In the genomic region with DNA sequence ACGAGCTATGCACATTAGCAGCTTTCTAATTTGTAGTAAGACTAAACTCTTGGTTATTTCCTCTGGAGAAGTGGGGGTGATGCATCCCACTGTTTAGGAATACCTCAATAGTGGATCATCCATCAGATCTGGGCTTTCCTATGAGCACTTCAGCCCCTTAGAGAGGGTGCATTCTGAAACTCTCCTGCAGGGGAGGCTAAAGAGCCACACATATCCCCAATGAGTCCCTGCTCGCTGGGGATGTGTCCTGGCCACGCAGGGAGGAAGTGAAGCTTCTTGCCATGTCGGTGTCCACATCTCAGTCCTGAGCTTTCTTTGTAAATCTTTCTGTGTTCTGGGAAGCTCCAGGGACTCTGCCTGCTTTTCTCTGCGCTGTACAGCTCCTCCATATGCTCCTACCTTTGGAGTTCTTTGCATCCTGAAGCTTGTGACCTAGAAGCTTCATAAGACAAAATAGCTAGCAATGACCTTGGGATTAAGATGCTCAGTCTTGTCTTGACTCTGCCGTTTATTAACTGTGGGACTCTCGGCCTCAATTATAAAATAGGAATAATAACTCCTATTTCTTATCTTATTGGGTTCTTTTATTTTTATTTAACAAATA, we compare ENCODE assay signal across 8 cellular contexts. TPM values are rescaled to one million over a fixed set of nuclear protein-coding genes. Genes with fewer than 3 reads are reported as not detected.
DNase-seq lines count a peak whose midpoint lies in the region; ATAC-seq and TF ChIP-seq lines count a peak whose summit lies in the region.

No MANE protein-coding gene starts in this region.

- CTCF ChIA-PET in activated CD8-positive, alpha-beta T cell treated with anti-CD3 and anti-CD28 coated beads for 36 hours (lab: Charles Lee), result interaction anchor here (0.6 to 11.9 kb wide), 77 partner anchors 9 to 1597 kb away, joined by 3 to 372 read pairs (median 5); a partner anchor contains a TSS

- H3K4me3 Mint-ChIP-seq in activated CD8-positive, alpha-beta T cell treated with anti-CD3 and anti-CD28 coated beads for 36 hours, result no peak overlapping the region
- no peak overlapping the region for H3K4me3 Mint-ChIP-seq in stimulated activated naive CD8-positive, alpha-beta T cell treated with anti-CD3 and anti-CD28 coated beads, Interleukin-15, amount 100 ng/mL, for 72 hours

- no peaks in the 10 kb centered on the region for H3K36me3 ChIP-seq in BE2C

- peaks cover 30% of the 10 kb centered on the region for H3K27me3 Mint-ChIP-seq in activated CD8-positive, alpha-beta T cell treated with anti-CD3 and anti-CD28 coated beads for 36 hours
- H3K27me3 Mint-ChIP-seq in stimulated activated naive CD8-positive, alpha-beta T cell treated with anti-CD3 and anti-CD28 coated beads, Interleukin-15, amount 100 ng/mL, for 72 hours, result peaks cover 25% of the 10 kb centered on the region

- H3K4me3 ChIP-seq in BE2C (ENCODE audit: low read depth, low read length) (peak overlapping the region; percentile 40), epithelial cell of esophagus (ENCODE audit: low read length) (no peak overlapping the region)

- no peaks in the 10 kb centered on the region for H3K36me3 Mint-ChIP-seq in activated CD8-positive, alpha-beta T cell treated with anti-CD3 and anti-CD28 coated beads for 36 hours (ENCODE audit: low read depth)

- no peaks in the 10 kb centered on the region for H3K9me3 ChIP-seq in BE2C

- DNase-seq in BE2C (peak; percentile 60), NCI-H526 treated with DMSO at 0.1 percent for 48 hours (lab: John Stamatoyannopoulos, UW) (peak; percentile 21), epithelial cell of esophagus (ENCODE audit: low read depth) (peak; percentile 68), myocyte (ENCODE audit: low read depth) (peak; percentile 9)
- peak; percentile 83 for DNase-seq in activated CD8-positive, alpha-beta T cell treated with anti-CD3 and anti-CD28 coated beads for 36 hours
- peak; percentile 59 to 60 for DNase-seq in stimulated activated naive CD8-positive, alpha-beta T cell treated with anti-CD3 and anti-CD28 coated beads, Interleukin-15, amount 100 ng/mL, for 72 hours

- TF ChIP-seq CTCF in BE2C (IDR thresholded peaks at IDR 0.05; ENCODE audit: low read depth, low read length) (peak; percentile 91), epithelial cell of esophagus (IDR thresholded peaks at IDR 0.05; ENCODE audit: insufficient read depth, low read depth, low read length, missing control alignments) (peak; percentile 95)
- peak; percentile 81 for TF ChIP-seq CTCF in activated CD8-positive, alpha-beta T cell treated with anti-CD3 and anti-CD28 coated beads for 36 hours (IDR thresholded peaks at IDR 0.05)

- no peaks in the 10 kb centered on the region for H3K9me3 Mint-ChIP-seq in activated CD8-positive, alpha-beta T cell treated with anti-CD3 and anti-CD28 coated beads for 36 hours
- H3K9me3 Mint-ChIP-seq in stimulated activated naive CD8-positive, alpha-beta T cell treated with anti-CD3 and anti-CD28 coated beads, Interleukin-15, amount 100 ng/mL, for 72 hours, result no peaks in the 10 kb centered on the region

- ATAC-seq in GM18519 (IDR thresholded peaks at IDR 0.05; ENCODE audit: low FRiP score, unreplicated experiment) (peak; percentile 65), HG03066 (IDR thresholded peaks at IDR 0.05; ENCODE audit: low read depth, unreplicated experiment) (peak; percentile 84)
- peak; percentile 94 for ATAC-seq in activated CD8-positive, alpha-beta T cell treated with anti-CD3 and anti-CD28 coated beads for 36 hours
- peak; percentile 83 for ATAC-seq in stimulated activated naive CD8-positive, alpha-beta T cell treated with anti-CD3 and anti-CD28 coated beads, Interleukin-15, amount 100 ng/mL, for 72 hours

- H3K4me1 ChIP-seq in BE2C, result no peaks in the 10 kb centered on the region

- intact Hi-C loops in activated CD8-positive, alpha-beta T cell treated with anti-CD3 and anti-CD28 coated beads for 36 hours (cut with micrococcal nuclease), result loop anchor here (1.0 to 5.0 kb wide), 4 partner anchors 98 to 394 kb away; no protein-coding TSS in a partner anchor

- POLR2A ChIA-PET in activated CD8-positive, alpha-beta T cell treated with anti-CD3 and anti-CD28 coated beads for 36 hours (lab: Charles Lee), result no interaction called here

- no peak overlapping the region for H3K27ac Mint-ChIP-seq in activated CD8-positive, alpha-beta T cell treated with anti-CD3 and anti-CD28 coated beads for 36 hours
- H3K27ac Mint-ChIP-seq in stimulated activated naive CD8-positive, alpha-beta T cell treated with anti-CD3 and anti-CD28 coated beads, Interleukin-15, amount 100 ng/mL, for 72 hours, result no peak overlapping the region

- H3K4me1 Mint-ChIP-seq in activated CD8-positive, alpha-beta T cell treated with anti-CD3 and anti-CD28 coated beads for 36 hours (ENCODE audit: low read depth), result peaks cover 6% of the 10 kb centered on the region
- peaks cover 8% of the 10 kb centered on the region for H3K4me1 Mint-ChIP-seq in stimulated activated naive CD8-positive, alpha-beta T cell treated with anti-CD3 and anti-CD28 coated beads, Interleukin-15, amount 100 ng/mL, for 72 hours

- H3K27me3 ChIP-seq in BE2C, result peaks cover 23% of the 10 kb centered on the region

RNA-seq across cellular contexts. Expression of a gene that starts 28.3 kb away (rescaled TPM):
- 0.97 TPM for polyA plus RNA-seq in BE2C (2012; ENCODE audit: insufficient read depth, insufficient read length, low read depth)
- total RNA-seq in activated CD8-positive, alpha-beta T cell treated with anti-CD3 and anti-CD28 coated beads for 36 hours, result not detected
- total RNA-seq in myocyte, result not detected in 2 replicates
- 0.09 TPM for polyA plus RNA-seq in myocyte (2012)

RNA-seq across cellular contexts. Expression of a gene that starts 48.4 kb away (rescaled TPM):
- polyA plus RNA-seq in BE2C (2012; ENCODE audit: insufficient read depth, insufficient read length, low read depth), result not detected
- 1 to 10 TPM; 3.4 to 3.6 TPM for total RNA-seq in activated CD8-positive, alpha-beta T cell treated with anti-CD3 and anti-CD28 coated beads for 36 hours
- total RNA-seq in myocyte, result 0.11 TPM in 1 of 2 replicates, not detected in the other
- polyA plus RNA-seq in myocyte (2012), result not detected

Comparison
In these comparisons a context has a peak if more than half of its experiments do, and no peak if none do; other contexts are left out.
1. DNase-seq: peak in every context shown above with its lines; median percentile 83 in activated CD8-positive, alpha-beta T cell treated with anti-CD3 and anti-CD28 coated beads for 36 hours; 68 in epithelial cell of esophagus; 60 in BE2C; 60 in stimulated activated naive CD8-positive, alpha-beta T cell treated with anti-CD3 and anti-CD28 coated beads, Interleukin-15, amount 100 ng/mL, for 72 hours; 21 in NCI-H526 treated with DMSO at 0.1 percent for 48 hours; 9 in myocyte.